20 cellular contexts compared by ENCODE assay signal in the genomic region with DNA sequence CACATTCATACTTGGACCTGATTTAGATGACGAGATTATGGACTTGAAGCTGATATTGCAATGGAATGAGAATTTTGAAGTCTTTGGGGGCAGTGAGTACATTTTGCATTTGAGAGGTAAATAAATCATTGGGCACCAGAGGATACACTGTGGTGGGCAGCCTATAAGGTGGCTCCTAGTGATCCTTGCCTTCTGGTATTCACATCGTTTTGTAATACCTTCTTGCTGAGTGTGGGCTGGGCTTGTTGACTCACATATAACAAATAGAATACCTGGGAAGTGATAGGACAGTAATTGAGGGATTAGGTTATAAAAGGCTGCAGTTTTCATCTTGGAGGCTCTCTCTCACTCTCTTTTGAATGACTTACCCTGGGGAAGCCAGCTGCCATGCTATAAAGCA.
DNase-seq lines count a peak whose midpoint lies in the region; ATAC-seq and TF ChIP-seq lines count a peak whose summit lies in the region.
"Had no signal": no experiment of that assay in that cellular context is flagged by ENCODE, and none has a peak within 500 bp of the region (broad histone marks: within the 10 kb centered on the region; RNA-seq: fewer than 3 reads in every experiment).

No MANE protein-coding gene starts in this region.

- no peak overlapping the region for H3K4me2 ChIP-seq in smooth muscle cell
- H3K4me2 ChIP-seq: PC-9 had no signal

- TF ChIP-seq CTCF in fibroblast of the aortic adventitia (IDR thresholded peaks at IDR 0.05; ENCODE audit: insufficient read depth, low read length) (no peak), smooth muscle cell (IDR thresholded peaks at IDR 0.05; ENCODE audit: borderline replicate concordance, insufficient read depth, poor library complexity, severe bottlenecking) (no peak)

- peak; percentile 33 for DNase-seq in LHCN-M2 (ENCODE audit: low read depth)
- DNase-seq in amniotic epithelial cell (ENCODE audit: low read depth), result peak; percentile 53
- DNase-seq in fibroblast of the aortic adventitia (ENCODE audit: low read depth), result peak; percentile 3
- DNase-seq in smooth muscle cell (lab: John Stamatoyannopoulos, UW; ENCODE audit: unreplicated experiment), result no peak
- no peak for DNase-seq in activated CD4-positive, alpha-beta T cell treated with anti-CD3 and anti-CD28 coated beads, Interleukin-2, amount 50 U/mL, for 48 hours
- DNase-seq in C1 segment of cervical spinal cord (lab: John Stamatoyannopoulos, UW), result no peak
- DNase-seq: COR-L47, DMS53, H7, Kasumi-1, MV-4-11, NCI-H1436 treated with DMSO at 0.1 percent for 48 hours, NCI-H2081, NCI-H2227 treated with DMSO at 0.1 percent for 48 hours, NCI-H526 treated with DMSO at 0.1 percent for 48 hours, PC-9 had no signal

- no peak for ATAC-seq in HG03039 (IDR thresholded peaks at IDR 0.05; ENCODE audit: unreplicated experiment)
- ATAC-seq: Right ventricle myocardium inferior had no signal

- no peak overlapping the region for H3K9ac ChIP-seq in smooth muscle cell (ENCODE audit: low read depth)

- WGBS in smooth muscle cell (ENCODE audit: low lambda C conversion rate), result 93% methylated on average over 2 of the region's 2 CpGs

- no peak overlapping the region for H2AFZ ChIP-seq in smooth muscle cell (ENCODE audit: low read depth)
- H2AFZ ChIP-seq: PC-9 had no signal

- H3K4me3 ChIP-seq in fibroblast of the aortic adventitia (ENCODE audit: low read depth, low read length) (no peak overlapping the region), smooth muscle cell (no peak overlapping the region)
- H3K4me3 ChIP-seq: PC-9, SK-N-MC had no signal

- H3K79me2 ChIP-seq in smooth muscle cell (ENCODE audit: low read depth), result no peaks in the 10 kb centered on the region

- no peaks in the 10 kb centered on the region for H3K36me3 ChIP-seq in smooth muscle cell (ENCODE audit: low read depth)

- H4K20me1 ChIP-seq in smooth muscle cell (ENCODE audit: low read depth), result no peaks in the 10 kb centered on the region

- H3K9me3 ChIP-seq in smooth muscle cell (replicated peaks; ENCODE audit: low read depth), result no peaks in the 10 kb centered on the region

- H3K27me3 ChIP-seq in smooth muscle cell (ENCODE audit: low read depth), result no peaks in the 10 kb centered on the region

- peaks cover 4% of the 10 kb centered on the region for H3K4me1 ChIP-seq in smooth muscle cell (ENCODE audit: low read depth)

- H3F3A ChIP-seq in smooth muscle cell (ENCODE audit: low read depth), result no peaks in the 10 kb centered on the region

- H3K27ac ChIP-seq in smooth muscle cell (ENCODE audit: low read depth), result peak overlapping the region; percentile 70
- H3K27ac ChIP-seq: C4-2B, PC-9, SK-N-MC had no signal

Comparison
In these comparisons a context has a peak if more than half of its experiments do, and no peak if none do; other contexts are left out.
1. DNase-seq: peak in LHCN-M2 (single experiment), amniotic epithelial cell (single experiment) and fibroblast of the aortic adventitia (single experiment); none in smooth muscle cell (single experiment), activated CD4-positive, alpha-beta T cell treated with anti-CD3 and anti-CD28 coated beads, Interleukin-2, amount 50 U/mL, for 48 hours (0 of 2) and C1 segment of cervical spinal cord (0 of 14).